In genomic region chr14:99518441-99519346, GRCh38 we compare ENCODE assay signal across 8 cellular contexts. TPM values are rescaled to one million over a fixed set of nuclear protein-coding genes. Genes with fewer than 3 reads are reported as not detected.
DNase-seq lines count a peak whose midpoint lies in the region; ATAC-seq and TF ChIP-seq lines count a peak whose summit lies in the region.

No MANE protein-coding gene starts in this region.

- TF ChIP-seq CTCF in lower leg skin (IDR thresholded peaks at IDR 0.05), result peak in 1 of 3 donors; percentile 89

- peak; percentile 3 for DNase-seq in DMS153 (lab: John Stamatoyannopoulos, UW)
- DNase-seq in DMS153 treated with DMSO at 0.1 percent for 48 hours (lab: John Stamatoyannopoulos, UW; ENCODE audit: unreplicated experiment), result no peak
- peak; percentile 62 for DNase-seq in NCI-H2107 (lab: John Stamatoyannopoulos, UW)
- DNase-seq in activated CD4-positive, alpha-beta T cell treated with anti-CD3 and anti-CD28 coated beads for 24 hours (ENCODE audit: low read depth in 2 of 2), result peak; percentile 73 to 83
- DNase-seq in cerebellar cortex (ENCODE audit: low spot score), result peak; percentile 69
- DNase-seq in lower leg skin (ENCODE audit: low spot score in 2 of 2), result peak; percentile 61 to 95
- peak; percentile 46 for DNase-seq in stimulated activated CD8-positive, alpha-beta memory T cell treated with anti-CD3 and anti-CD28 coated beads, Interleukin-12 subunit alpha, Interleukin-12 subunit beta, amount 100 ng/mL, for 24 hours (ENCODE audit: extremely low read depth)

- peak; percentile 60 for ATAC-seq in HG02870 (IDR thresholded peaks at IDR 0.05; ENCODE audit: unreplicated experiment)

- intact Hi-C loops in lower leg skin (cut with DNase I; ENCODE audit: low total_unique reads), result loop anchor here (10.0 kb wide), 1 partner anchor 366 kb away; no protein-coding TSS in a partner anchor

- no peak for TF ChIP-seq POLR2A in lower leg skin (IDR thresholded peaks at IDR 0.05)

- H3K4me3 ChIP-seq in lower leg skin (ENCODE audit: low read depth, poor library complexity, severe bottlenecking), result no peak overlapping the region

- 26 to 39% methylated on average over 14 to 20 of the region's 21 CpGs for WGBS in lower leg skin, 2 donors

RNA-seq across cellular contexts. Expression of gene CCNK, which starts 37.5 kb away (rescaled TPM):
- 10 to 100 TPM; 15.0 to 29.4 (median 25.3) TPM for total RNA-seq in lower leg skin

RNA-seq across cellular contexts. Expression of gene SETD3, which starts 38.0 kb away (rescaled TPM):
- 10 to 100 TPM; 36.8 to 62.5 (median 47.6) TPM for total RNA-seq in lower leg skin
